ENCODE assay signal across 8 cellular contexts in the genomic region with DNA sequence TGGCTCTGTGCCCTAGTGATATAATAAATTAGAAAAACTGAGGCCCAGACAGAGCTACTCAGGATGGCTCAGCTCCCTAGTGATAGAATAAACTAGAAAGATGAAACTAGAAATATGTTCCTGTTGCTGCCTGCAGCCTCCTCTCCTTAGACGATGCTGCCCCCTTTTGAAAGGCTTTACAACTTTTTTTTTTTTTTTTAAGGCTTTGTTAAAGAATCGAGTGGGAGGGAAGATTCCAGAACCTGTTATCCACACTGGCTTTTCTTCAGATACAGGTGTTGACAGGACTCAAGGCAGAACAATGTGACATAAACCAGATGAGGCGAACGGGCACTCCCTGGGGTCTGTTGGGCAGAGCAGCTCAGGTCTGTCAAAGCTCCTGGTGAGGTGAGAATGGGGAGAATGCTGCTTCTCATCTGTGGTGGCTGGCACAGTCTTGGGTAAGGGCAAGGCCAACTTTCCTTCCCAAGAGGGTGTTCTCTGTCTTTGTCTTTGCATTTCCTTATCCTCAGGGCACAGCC.
A peak's percentile ranks its signal among the peaks of the same experiment; 100 is the strongest.
DNase-seq lines count a peak whose midpoint lies in the region; ATAC-seq, FAIRE-seq and TF ChIP-seq lines count a peak whose summit lies in the region.

No MANE protein-coding gene starts in this region.

- intact Hi-C loops in endothelial cell of umbilical vein (cut with micrococcal nuclease), result loop anchor here (1.0 to 5.0 kb wide), 11 partner anchors 72 to 936 kb away; partner anchors contain the start of gene GRB10

- H3K36me3 Mint-ChIP-seq in activated naive CD4-positive, alpha-beta T cell treated with anti-CD3 and anti-CD28 coated beads, Interleukin-2, amount 50 U/mL, for 72 hours, result no peaks in the 10 kb centered on the region

- TF ChIP-seq CTCF in endothelial cell of umbilical vein (IDR thresholded peaks at IDR 0.05; ENCODE audit: extremely low read depth in 1 of 2, insufficient read depth in 1 of 2, low read depth in 1 of 2, low read length in 2 of 2), result peak; percentile 48 to 60
- TF ChIP-seq CTCF in neural cell (IDR thresholded peaks at IDR 0.05; ENCODE audit: poor library complexity, severe bottlenecking), result peak; percentile 88

- H3K9ac ChIP-seq in endothelial cell of umbilical vein (replicated peaks; ENCODE audit: extremely low read depth, insufficient read depth, low read length), result no peak overlapping the region
- H3K9ac ChIP-seq in neural cell (ENCODE audit: low read length), result no peak overlapping the region

- H3K27ac ChIP-seq in endothelial cell of umbilical vein (ENCODE audit: insufficient read depth, low read depth, low read length) (no peak overlapping the region), neural cell (ENCODE audit: low read length) (no peak overlapping the region)

- no peaks in the 10 kb centered on the region for H3K9me2 ChIP-seq in neural cell (ENCODE audit: insufficient read depth, low read length)

- H3K36me3 ChIP-seq in endothelial cell of umbilical vein (ENCODE audit: control insufficient read depth in 2 of 2, extremely low read depth in 1 of 2, insufficient read depth in 2 of 2, low read length in 2 of 2) (no peaks in the 10 kb centered on the region), neural cell (ENCODE audit: insufficient read depth, low read length) (no peaks in the 10 kb centered on the region)

- no peak for TF ChIP-seq POLR2A in endothelial cell of umbilical vein (IDR thresholded peaks at IDR 0.05; ENCODE audit: low read depth, low read length)

- H3K79me2 ChIP-seq in endothelial cell of umbilical vein (ENCODE audit: control insufficient read depth, insufficient read depth, low read length) (no peaks in the 10 kb centered on the region), neural cell (replicated peaks; ENCODE audit: insufficient read depth, low read length) (no peaks in the 10 kb centered on the region)

- no TSS peak for BruUV-seq in endothelial cell of umbilical vein (replicated peaks; lab: Mats Ljungman, UMichigan)

- no peaks in the 10 kb centered on the region for H3K9me1 ChIP-seq in endothelial cell of umbilical vein (replicated peaks; ENCODE audit: control insufficient read depth, extremely low read depth, insufficient read depth, low read length)

- CTCF ChIA-PET in endothelial cell of umbilical vein (lab: Charles Lee), result interaction anchor here (0.6 to 4.2 kb wide), 119 partner anchors 10 to 1062 kb away, joined by 3 to 104 read pairs (median 5); partner anchors contain the start of genes DDC and FIGNL1

- no peak overlapping the region for H3K4me2 ChIP-seq in endothelial cell of umbilical vein (ENCODE audit: insufficient read depth, low read length)
- H3K4me2 ChIP-seq in neural cell (ENCODE audit: low read length), result no peak overlapping the region

- peaks cover 27% of the 10 kb centered on the region for H3K4me1 ChIP-seq in endothelial cell of umbilical vein (ENCODE audit: control insufficient read depth, extremely low read depth, insufficient read depth, low read length)

- H3K9me3 ChIP-seq in endothelial cell of umbilical vein (replicated peaks; ENCODE audit: control insufficient read depth, insufficient read depth, low read length) (no peaks in the 10 kb centered on the region), neural cell (ENCODE audit: low read length) (no peaks in the 10 kb centered on the region)

- DNase-seq in activated naive CD4-positive, alpha-beta T cell treated with anti-CD3 and anti-CD28 coated beads, Interleukin-2, amount 50 U/mL, for 72 hours (ENCODE audit: low spot score in 2 of 2), result peak in 1 of 2 donors; percentile 16
- DNase-seq in activated naive CD4-positive, alpha-beta T cell (lab: John Stamatoyannopoulos, UW), result no peak
- DNase-seq in NCI-H69 (lab: John Stamatoyannopoulos, UW) (peak; percentile 67), endothelial cell of umbilical vein (ENCODE audit: low read depth, low spot score) (peak; percentile 81)
- no peak for DNase-seq in stimulated activated naive CD4-positive, alpha-beta T cell treated with Interleukin-2 at 50 U/mL for 16 hours (lab: John Stamatoyannopoulos, UW)
- DNase-seq in activated T-cell treated with anti-CD3 and anti-CD28 coated beads, Interleukin-2, amount 50 U/mL, for 1 hour, result no peak
- no peak for DNase-seq in stimulated activated CD4-positive, alpha-beta T cell treated with anti-CD3 and anti-CD28 coated beads, Interleukin-4, amount 100 ng/mL, for 1 hour

- peak; percentile 20 to 58 for ATAC-seq in activated naive CD4-positive, alpha-beta T cell treated with anti-CD3 and anti-CD28 coated beads, Interleukin-2, amount 50 U/mL, for 72 hours

- no peak for TF ChIP-seq EP300 in neural cell (conservative IDR thresholded peaks at IDR 0.05; ENCODE audit: poor library complexity, severe bottlenecking)

- FAIRE-seq in endothelial cell of umbilical vein (lab: Jason Lieb, UNC), result peak; percentile 82

- POLR2A ChIA-PET in endothelial cell of umbilical vein (lab: Charles Lee), result no interaction called here

- TF ChIP-seq RAD21 in neural cell (conservative IDR thresholded peaks at IDR 0.05), result peak; percentile 92

- no peaks in the 10 kb centered on the region for H3K9me3 Mint-ChIP-seq in activated naive CD4-positive, alpha-beta T cell treated with anti-CD3 and anti-CD28 coated beads, Interleukin-2, amount 50 U/mL, for 72 hours

- H4K20me1 ChIP-seq in endothelial cell of umbilical vein (replicated peaks; ENCODE audit: control insufficient read depth, extremely low read depth, insufficient read depth, low read length), result no peaks in the 10 kb centered on the region
- H4K20me1 ChIP-seq in neural cell (ENCODE audit: insufficient read depth), result no peaks in the 10 kb centered on the region

- peak overlapping the region; percentile 31 for H2AFZ ChIP-seq in endothelial cell of umbilical vein (ENCODE audit: low read depth, low read length)
- no peak overlapping the region for H2AFZ ChIP-seq in neural cell (ENCODE audit: low read depth, low read length)

- dilution Hi-C loops in endothelial cell of umbilical vein (cut with MboI; ENCODE audit: extremely low pct_ligation_motif_present, low sequenced_read_pairs), result no loop called here

- H3F3A ChIP-seq in neural cell (ENCODE audit: insufficient read depth, low read length, poor library complexity, severe bottlenecking), result no peaks in the 10 kb centered on the region

- H3K4me3 ChIP-seq in endothelial cell of umbilical vein (replicated peaks in 1 of 3; ENCODE audit: insufficient read depth in 1 of 3, low read depth in 1 of 3, low read length in 3 of 3) (no peak overlapping the region), neural cell (ENCODE audit: low read length) (no peak overlapping the region)

- peaks cover 0 to 2% of the 10 kb centered on the region in 2 experiments for H3K27me3 ChIP-seq in endothelial cell of umbilical vein (ENCODE audit: control insufficient read depth in 2 of 2, insufficient read depth in 2 of 2, low read length in 2 of 2)
- H3K27me3 ChIP-seq in neural cell (ENCODE audit: insufficient read depth, low read depth, low read length), result no peaks in the 10 kb centered on the region

- H3K27ac Mint-ChIP-seq in activated naive CD4-positive, alpha-beta T cell treated with anti-CD3 and anti-CD28 coated beads, Interleukin-2, amount 50 U/mL, for 72 hours, result no peak overlapping the region

TF ChIP-seq in endothelial cell of umbilical vein, 7 proteins besides CTCF, POLR2A, EP300 and RAD21:
- TF ChIP-seq POLR2AphosphoS5 (IDR thresholded peaks at IDR 0.05; ENCODE audit: insufficient read depth, low read depth, low read length) (no peak), JUN (IDR thresholded peaks at IDR 0.05; ENCODE audit: borderline replicate concordance, insufficient read depth, insufficient read length, low read depth) (no peak), EZH2 (IDR thresholded peaks at IDR 0.05; ENCODE audit: borderline replicate concordance, low read depth, low read length, severe bottlenecking) (no peak), FOS (IDR thresholded peaks at IDR 0.05; ENCODE audit: borderline replicate concordance, insufficient read depth, low read length) (no peak), MYC (IDR thresholded peaks at IDR 0.05; ENCODE audit: low read depth, low read length) (no peak), MAX (IDR thresholded peaks at IDR 0.05; ENCODE audit: insufficient read depth, insufficient read length) (no peak)

TF ChIP-seq in neural cell, 6 proteins besides CTCF, POLR2A, EP300 and RAD21:
- TF ChIP-seq TAF1 (IDR thresholded peaks at IDR 0.05; ENCODE audit: low read depth), result no peak
- TF ChIP-seq SMC3 (conservative IDR thresholded peaks at IDR 0.05; ENCODE audit: poor library complexity), result peak; percentile 83
- no peak for TF ChIP-seq EZH2 (IDR thresholded peaks at IDR 0.05; ENCODE audit: borderline replicate concordance, insufficient read depth, low read length, poor library complexity, severe bottlenecking)
- TF ChIP-seq MXI1 (conservative IDR thresholded peaks at IDR 0.05; ENCODE audit: poor library complexity, severe bottlenecking), result no peak
- no peak for TF ChIP-seq POLR2AphosphoS5 (IDR thresholded peaks at IDR 0.05)

Comparison
In these comparisons a context has a peak if more than half of its experiments do, and no peak if none do; other contexts are left out.
1. DNase-seq: peak in NCI-H69 (single experiment) and endothelial cell of umbilical vein (single experiment); none in activated naive CD4-positive, alpha-beta T cell (0 of 4), stimulated activated naive CD4-positive, alpha-beta T cell treated with Interleukin-2 at 50 U/mL for 16 hours (single experiment), activated T-cell treated with anti-CD3 and anti-CD28 coated beads, Interleukin-2, amount 50 U/mL, for 1 hour (single experiment) and stimulated activated CD4-positive, alpha-beta T cell treated with anti-CD3 and anti-CD28 coated beads, Interleukin-4, amount 100 ng/mL, for 1 hour (single experiment).